In genomic region chr13:24459234-24459633, GRCh38 we compare ENCODE assay signal across 8 cellular contexts. TPM values are rescaled to one million over a fixed set of nuclear protein-coding genes. Genes with fewer than 3 reads are reported as not detected.
A peak's percentile ranks its signal among the peaks of the same experiment; 100 is the strongest.
DNase-seq lines count a peak whose midpoint lies in the region; ATAC-seq and TF ChIP-seq lines count a peak whose summit lies in the region.

No MANE protein-coding gene starts in this region.

- no peaks in the 10 kb centered on the region for H3K9me3 Mint-ChIP-seq in progenitor cell of endocrine pancreas (ENCODE audit: low read depth)

- TF ChIP-seq CTCF in fibroblast of lung (conservative IDR thresholded peaks at IDR 0.05 in 1 of 2, IDR thresholded peaks at IDR 0.05 in 1 of 2; ENCODE audit: low read depth in 1 of 2, low read length in 2 of 2) (no peak), progenitor cell of endocrine pancreas (IDR thresholded peaks at IDR 0.05; ENCODE audit: unreplicated experiment) (no peak)

- no peaks in the 10 kb centered on the region for H3K79me2 ChIP-seq in fibroblast of lung (ENCODE audit: control insufficient read depth, insufficient read depth, low read length)

- no peaks in the 10 kb centered on the region for H3K4me1 Mint-ChIP-seq in progenitor cell of endocrine pancreas (ENCODE audit: low read depth)

- H3K4me3 Mint-ChIP-seq in progenitor cell of endocrine pancreas (ENCODE audit: low read depth): no peak overlapping the region

- H3K27ac ChIP-seq in fibroblast of lung (ENCODE audit: insufficient read depth, low read length): no peak overlapping the region

- H3K4me1 ChIP-seq in fibroblast of lung (ENCODE audit: control insufficient read depth, extremely low read depth, insufficient read depth, low read length): peaks cover 2% of the 10 kb centered on the region

- H3K27ac Mint-ChIP-seq in progenitor cell of endocrine pancreas: no peak overlapping the region

- DNase-seq in AG20443 (ENCODE audit: low spot score) (peak; percentile 68), M059J (ENCODE audit: low read depth) (peak; percentile 2), fibroblast of lung (ENCODE audit: low read depth in 2 of 2) (peak; percentile 56 to 93), NCI-H146 treated with DMSO at 0.1 percent for 48 hours (lab: John Stamatoyannopoulos, UW; ENCODE audit: unreplicated experiment) (no peak), cerebellum (ENCODE audit: low spot score) (no peak), progenitor cell of endocrine pancreas (ENCODE audit: low spot score, unreplicated experiment) (no peak)

- H3K27me3 Mint-ChIP-seq in progenitor cell of endocrine pancreas: no peaks in the 10 kb centered on the region

- peak overlapping the region; percentile 23 for H3K4me2 ChIP-seq in fibroblast of lung (ENCODE audit: extremely low read depth, insufficient read depth, low read length)

- no peaks in the 10 kb centered on the region for H3K27me3 ChIP-seq in fibroblast of lung (ENCODE audit: control insufficient read depth, insufficient read depth, low read length)

- H3K36me3 Mint-ChIP-seq in progenitor cell of endocrine pancreas (ENCODE audit: insufficient read depth): peaks cover 30% of the 10 kb centered on the region

- peak; percentile 54 for ATAC-seq in GM18867 (IDR thresholded peaks at IDR 0.05; ENCODE audit: unreplicated experiment)
- ATAC-seq in HG02840 (IDR thresholded peaks at IDR 0.05; ENCODE audit: low FRiP score, unreplicated experiment): no peak

- H3K4me3 ChIP-seq in fibroblast of lung (replicated peaks in 1 of 4; ENCODE audit: control extremely low read depth in 1 of 4, insufficient read depth in 1 of 4, low read depth in 3 of 4, low read length in 4 of 4): no peak overlapping the region

- H3K9me3 ChIP-seq in fibroblast of lung (ENCODE audit: control insufficient read depth, insufficient read depth, low read depth, low read length): no peaks in the 10 kb centered on the region

- no peak overlapping the region for H3K9ac ChIP-seq in fibroblast of lung (ENCODE audit: insufficient read depth, low read length)

- H2AFZ ChIP-seq in fibroblast of lung (ENCODE audit: low read length): no peak overlapping the region

- no peaks in the 10 kb centered on the region for H4K20me1 ChIP-seq in fibroblast of lung (ENCODE audit: control insufficient read depth, extremely low read depth, insufficient read depth, low read length)

- peaks cover 6% of the 10 kb centered on the region for H3K36me3 ChIP-seq in fibroblast of lung (ENCODE audit: control insufficient read depth, insufficient read depth, low read length)

RNA-seq across cellular contexts. Expression of gene PARP4, which starts 53.3 kb away (rescaled TPM):
- 46.7 and 67.6 TPM in 2 replicates for total RNA-seq in M059J (2014; rRNA removed; shearing (Covaris generic))
- total RNA-seq in fibroblast of lung (30.6 and 41.8 TPM in 2 replicates), cerebellum (17.4 TPM), progenitor cell of endocrine pancreas (47.3 and 48.9 TPM in 2 replicates)
- polyA plus RNA-seq in fibroblast of lung: 41.2 and 57.3 TPM in 2 replicates
- polyA plus RNA-seq in fibroblast of lung (2012): 23.0 and 31.3 TPM in 2 replicates
- 22.5 and 27.2 TPM in 2 replicates for polyA minus RNA-seq in fibroblast of lung (ENCODE audit: low replicate concordance)

Comparison
In these comparisons a context has a peak if more than half of its experiments do, and no peak if none do; other contexts are left out.
1. DNase-seq: peak in AG20443 (single experiment), M059J (single experiment) and fibroblast of lung (2 of 2); none in NCI-H146 treated with DMSO at 0.1 percent for 48 hours (single experiment), cerebellum (single experiment) and progenitor cell of endocrine pancreas (single experiment).